ENCODE assay signal across 9 cellular contexts in the genomic region with DNA sequence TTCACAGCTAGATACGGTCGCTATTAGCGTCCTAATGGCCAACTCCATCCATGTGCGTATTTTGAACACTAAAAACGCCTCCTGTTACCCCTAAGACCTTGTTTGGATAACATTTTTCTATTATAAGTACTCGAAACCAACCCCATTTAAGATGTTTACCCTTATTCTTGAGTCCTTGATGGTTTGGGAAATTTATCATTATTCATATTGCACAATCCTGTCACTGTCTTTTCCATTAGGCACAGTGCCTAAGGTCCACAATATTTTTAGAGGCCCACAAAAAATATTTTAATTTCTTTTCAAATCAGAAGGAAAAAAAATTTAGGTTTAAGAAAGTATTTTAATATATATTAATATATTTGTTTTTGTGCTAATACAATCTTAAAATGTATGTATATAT. TPM values are rescaled to one million over a fixed set of nuclear protein-coding genes. Genes with fewer than 3 reads are reported as not detected.
A peak's percentile ranks its signal among the peaks of the same experiment; 100 is the strongest.
DNase-seq lines count a peak whose midpoint lies in the region; ATAC-seq, FAIRE-seq and TF ChIP-seq lines count a peak whose summit lies in the region.
"Had no signal": no experiment of that assay in that cellular context is flagged by ENCODE, and none has a peak within 500 bp of the region (broad histone marks: within the 10 kb centered on the region; RNA-seq: fewer than 3 reads in every experiment).

No MANE protein-coding gene starts in this region.

- peaks cover 48 to 56% of the 10 kb centered on the region in 2 donors for H3K27me3 Mint-ChIP-seq in natural killer cell (ENCODE audit: low read depth in 2 of 2)

- peak; percentile 3 for FAIRE-seq in A204.1 (lab: Jason Lieb, UNC)

- ATAC-seq in natural killer cell: no peak
- ATAC-seq in HG03469 (IDR thresholded peaks at IDR 0.05; ENCODE audit: unreplicated experiment): no peak

- H3K9me3 ChIP-seq in HUES64 (ENCODE audit: insufficient read depth, low read depth, low read length): no peaks in the 10 kb centered on the region

- no peaks in the 10 kb centered on the region for H3K36me3 Mint-ChIP-seq in natural killer cell

- peak overlapping the region; percentile 79 for H3K4me3 Mint-ChIP-seq in natural killer cell

- peaks cover 22% of the 10 kb centered on the region; the same call in 1 of the 2 replicates for H3K27me3 ChIP-seq in HUES64 (ENCODE audit: insufficient read depth, low read length)

- intact Hi-C loops in natural killer cell (cut with micrococcal nuclease): no loop called here

- H3K4me1 ChIP-seq in HUES64 (ENCODE audit: insufficient read depth, low read length): peaks cover 12% of the 10 kb centered on the region; the same call in 1 of the 2 replicates

- DNase-seq in coronary artery (ENCODE audit: low spot score) (no peak), natural killer cell (no peak), EL (no peak), SIG-M5 treated with dmso at 0.1 percent for 504 hours (lab: John Stamatoyannopoulos, UW; ENCODE audit: unreplicated experiment) (no peak), NCI-H187 treated with DMSO at 0.1 percent for 48 hours (lab: John Stamatoyannopoulos, UW) (no peak)

- no peak for TF ChIP-seq CTCF in coronary artery (IDR thresholded peaks at IDR 0.05)
- TF ChIP-seq CTCF in natural killer cell (IDR thresholded peaks at IDR 0.05): no peak

- peak overlapping the region; percentile 87 for H3K4me3 ChIP-seq in HUES64 (ENCODE audit: low read length)
- H3K4me3 ChIP-seq in coronary artery: peak overlapping the region; percentile 84

- no peak overlapping the region for H3K27ac ChIP-seq in HUES64 (ENCODE audit: low read depth, low read length)
- H3K27ac ChIP-seq in coronary artery: peak overlapping the region; percentile 92 to 96

- no peaks in the 10 kb centered on the region for H3K36me3 ChIP-seq in HUES64 (ENCODE audit: insufficient read depth, low read length)

- peaks cover 8 to 10% of the 10 kb centered on the region in 2 donors for H3K4me1 Mint-ChIP-seq in natural killer cell

- 89% methylated on average over 5 of the region's 6 CpGs for WGBS in HUES64

- H3K27ac Mint-ChIP-seq in natural killer cell: no peak overlapping the region

- no peaks in the 10 kb centered on the region for H3K9me3 Mint-ChIP-seq in natural killer cell

- H3K9ac ChIP-seq in HUES64 (ENCODE audit: low read depth, low read length): no peak overlapping the region

RNA-seq across cellular contexts. Expression of a gene that starts 1.3 kb away (rescaled TPM):
- 9.0 TPM for polyA plus RNA-seq in HUES64 (2013, experiment 1 of 2)
- polyA plus RNA-seq in HUES64 (2013, experiment 2 of 2): 13.9 TPM
- not detected for total RNA-seq in natural killer cell
- total RNA-seq: T-helper 1 cell treated with Interleukin-12 subunit alpha and Interleukin-12 subunit beta and Interleukin-4 antibody, amounts not matched to agents 30 ng/mL and 1 ng/mL, for 36 hours had no signal
